Comparison of ENCODE assay signal across 11 cellular contexts in genomic region chr18:57806891-57807280, GRCh38. TPM values are rescaled to one million over a fixed set of nuclear protein-coding genes. Genes with fewer than 3 reads are reported as not detected.
DNase-seq lines count a peak whose midpoint lies in the region; ATAC-seq and TF ChIP-seq lines count a peak whose summit lies in the region.
"Had no signal": no experiment of that assay in that cellular context is flagged by ENCODE, and none has a peak within 500 bp of the region (broad histone marks: within the 10 kb centered on the region; RNA-seq: fewer than 3 reads in every experiment).

No MANE protein-coding gene starts in this region.

- no peaks in the 10 kb centered on the region for H3K36me3 ChIP-seq in hepatocyte (replicated peaks; ENCODE audit: insufficient read depth, low read depth)

- no peaks in the 10 kb centered on the region for H3K9me3 Mint-ChIP-seq in osteocyte (ENCODE audit: unreplicated experiment)
- H3K9me3 Mint-ChIP-seq: GM23338 had no signal

- 79% methylated on average over 3 of the region's 3 CpGs for WGBS in hepatocyte (ENCODE audit: low lambda C conversion rate, missing lambda C conversion rate)

- TF ChIP-seq CTCF in AG09309 (IDR thresholded peaks at IDR 0.05; ENCODE audit: control insufficient read depth, insufficient read depth, low read depth, low read length, missing control alignments): no peak
- no peak for TF ChIP-seq CTCF in coronary artery (IDR thresholded peaks at IDR 0.05)
- TF ChIP-seq CTCF in osteocyte (IDR thresholded peaks at IDR 0.05): no peak
- TF ChIP-seq CTCF in hepatocyte (IDR thresholded peaks at IDR 0.05; ENCODE audit: poor library complexity): no peak

- peak overlapping the region; percentile 92 for H3K27ac Mint-ChIP-seq in osteocyte (ENCODE audit: unreplicated experiment)
- H3K27ac Mint-ChIP-seq: GM23338, naive B cell had no signal

- no peaks in the 10 kb centered on the region for H3K36me3 Mint-ChIP-seq in osteocyte (ENCODE audit: unreplicated experiment)

- H3K9me3 ChIP-seq in hepatocyte (ENCODE audit: low read depth): no peaks in the 10 kb centered on the region

- DNase-seq in AG09309 (ENCODE audit: low read depth) (peak; percentile 58), NCI-H446 (lab: John Stamatoyannopoulos, UW) (peak; percentile 20 to 39), coronary artery (ENCODE audit: low spot score) (no peak), osteocyte (ENCODE audit: extremely low spot score, unreplicated experiment) (no peak), AML-193 (lab: John Stamatoyannopoulos, UW) (no peak), hepatocyte (ENCODE audit: low spot score) (no peak), NCI-H1930 (lab: John Stamatoyannopoulos, UW) (no peak)
- DNase-seq: activated gamma-delta T cell treated with Interleukin-2 at 50 U/mL for 16 hours, naive B cell had no signal

- no peak overlapping the region for H3K4me2 ChIP-seq in hepatocyte
- H3K4me2 ChIP-seq: GM23338 had no signal

- peaks cover 1% of the 10 kb centered on the region for H3K27me3 ChIP-seq in hepatocyte

- no peak for ATAC-seq in GM19023 (IDR thresholded peaks at IDR 0.05; ENCODE audit: unreplicated experiment)
- ATAC-seq: GM23338 had no signal

- H3K4me3 Mint-ChIP-seq in osteocyte (ENCODE audit: unreplicated experiment): peak overlapping the region; percentile 27
- H3K4me3 Mint-ChIP-seq: GM23338, naive B cell had no signal

- peaks cover 40% of the 10 kb centered on the region for H3K4me1 Mint-ChIP-seq in osteocyte (ENCODE audit: unreplicated experiment)

- H3K4me3 ChIP-seq in AG09309 (ENCODE audit: control insufficient read depth, low read depth, low read length) (no peak overlapping the region), coronary artery (no peak overlapping the region), hepatocyte (no peak overlapping the region)
- H3K4me3 ChIP-seq: GM23338 had no signal

- H3K9me2 ChIP-seq in hepatocyte (replicated peaks; ENCODE audit: insufficient read depth): no peaks in the 10 kb centered on the region

- H4K20me1 ChIP-seq in hepatocyte (ENCODE audit: insufficient read depth, poor library complexity, severe bottlenecking): no peaks in the 10 kb centered on the region

- H3K4me1 ChIP-seq in hepatocyte (ENCODE audit: insufficient read depth): no peaks in the 10 kb centered on the region

- H3K27me3 Mint-ChIP-seq in osteocyte (ENCODE audit: unreplicated experiment): no peaks in the 10 kb centered on the region

- H3K79me2 ChIP-seq in hepatocyte: peaks cover 8% of the 10 kb centered on the region

- no peak overlapping the region for H2AFZ ChIP-seq in hepatocyte
- H2AFZ ChIP-seq: GM23338 had no signal

- H3K27ac ChIP-seq in coronary artery (peak overlapping the region; percentile 45 to 60), hepatocyte (no peak overlapping the region)

RNA-seq across cellular contexts. Expression of gene ATP8B1, which starts 3.8 kb away (rescaled TPM):
- 38.5 and 38.7 TPM in 2 replicates for total RNA-seq in osteocyte
- total RNA-seq in hepatocyte: 36.5 and 38.4 TPM in 2 replicates
- 7.9 TPM in 2 replicates for polyA plus RNA-seq in hepatocyte

Comparison
In these comparisons a context has a peak if more than half of its experiments do, and no peak if none do; other contexts are left out.
1. DNase-seq: peak in AG09309 (single experiment) and NCI-H446 (2 of 2); none in coronary artery (single experiment), osteocyte (single experiment), AML-193 (0 of 2), hepatocyte (single experiment) and NCI-H1930 (0 of 2).